In the genomic region with DNA sequence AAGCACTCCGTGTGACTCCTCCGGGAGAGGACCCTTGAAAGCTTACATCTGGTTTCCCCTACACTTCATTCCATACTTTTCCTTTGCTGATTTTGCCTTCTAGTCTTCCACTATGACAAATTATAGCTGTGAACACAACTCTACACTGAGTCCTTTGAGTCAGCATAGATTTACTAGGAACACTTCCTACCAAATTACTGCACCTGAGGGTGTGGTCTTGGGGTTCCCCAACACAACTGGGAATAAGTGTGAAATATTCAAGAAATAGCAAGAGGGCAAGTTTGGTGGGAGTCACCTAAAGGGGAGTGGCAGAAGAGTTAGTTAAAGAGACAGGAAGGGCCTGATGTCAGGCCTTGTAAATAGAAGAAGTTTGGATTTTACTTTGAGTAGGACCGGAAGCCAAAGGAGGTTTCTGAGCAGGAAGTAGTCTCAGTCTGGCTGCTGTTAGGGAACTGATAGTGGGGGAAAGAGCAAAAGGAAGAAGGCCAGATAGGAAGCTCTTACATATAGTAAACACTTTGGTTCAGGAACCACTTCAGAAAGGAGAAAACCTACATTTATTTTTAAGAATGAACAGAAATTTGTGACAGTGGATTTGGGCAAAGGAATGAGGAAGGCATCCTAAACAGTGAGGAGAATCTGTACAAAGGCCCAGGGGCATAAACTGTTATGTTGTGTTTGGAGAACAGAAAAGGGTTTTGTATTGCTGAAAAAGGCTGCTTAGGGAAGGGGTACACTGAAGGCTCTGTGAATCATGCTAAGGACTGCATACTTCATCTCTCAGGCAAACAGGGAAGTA, we compare ENCODE assay signal across 9 cellular contexts. TPM values are rescaled to one million over a fixed set of nuclear protein-coding genes. Genes with fewer than 3 reads are reported as not detected.
DNase-seq lines count a peak whose midpoint lies in the region; ATAC-seq, FAIRE-seq and TF ChIP-seq lines count a peak whose summit lies in the region.
"Had no signal": no experiment of that assay in that cellular context is flagged by ENCODE, and none has a peak within 500 bp of the region (broad histone marks: within the 10 kb centered on the region; RNA-seq: fewer than 3 reads in every experiment).

No MANE protein-coding gene starts in this region.

- POLR2A ChIA-PET in activated B cell treated with CpG ODN at 0.5 μM for 24 hours (lab: Charles Lee), result no interaction called here

- H3K9me3 Mint-ChIP-seq in activated B cell treated with CpG ODN at 0.5 μM for 24 hours, result no peaks in the 10 kb centered on the region

- peaks cover 86% of the 10 kb centered on the region for H3K36me3 Mint-ChIP-seq in activated B cell treated with CpG ODN at 0.5 μM for 24 hours (ENCODE audit: low read depth)

- WGBS in thymus, result 67% methylated on average over 3 of the region's 3 CpGs

- CTCF ChIA-PET in activated B cell treated with CpG ODN at 0.5 μM for 24 hours (lab: Charles Lee), result no interaction called here

- H3K9me3 ChIP-seq in thymus (ENCODE audit: control insufficient read depth), result no peaks in the 10 kb centered on the region
- no peaks in the 10 kb centered on the region for H3K9me3 ChIP-seq in effector memory CD4-positive, alpha-beta T cell (ENCODE audit: control insufficient read depth, low read length)

- H3K27me3 Mint-ChIP-seq in activated B cell treated with CpG ODN at 0.5 μM for 24 hours, result no peaks in the 10 kb centered on the region

- ATAC-seq in HG03095 (IDR thresholded peaks at IDR 0.05; ENCODE audit: unreplicated experiment), result peak; percentile 86
- ATAC-seq in activated B cell treated with CpG ODN at 0.5 μM for 24 hours (ENCODE audit: low read depth), result peak; percentile 42
- ATAC-seq: Panc1 had no signal

- peaks cover 14% of the 10 kb centered on the region for H3K4me1 Mint-ChIP-seq in activated B cell treated with CpG ODN at 0.5 μM for 24 hours

- H3K4me3 ChIP-seq in thymus (ENCODE audit: low read length), result no peak overlapping the region
- no peak overlapping the region for H3K4me3 ChIP-seq in effector memory CD4-positive, alpha-beta T cell (ENCODE audit: insufficient read depth, low read depth, low read length, poor library complexity, severe bottlenecking)

- H3K4me3 Mint-ChIP-seq in activated B cell treated with CpG ODN at 0.5 μM for 24 hours, result peak overlapping the region; percentile 6

- FAIRE-seq in GM19239 (lab: Jason Lieb, UNC), result peak; percentile 71

- H3K27ac Mint-ChIP-seq in activated B cell treated with CpG ODN at 0.5 μM for 24 hours, result peak overlapping the region; percentile 80

- intact Hi-C loops in activated B cell treated with CpG ODN at 0.5 μM for 24 hours (cut with micrococcal nuclease) (no loop called here), posterior cingulate gyrus (cut with DNase I) (no loop called here)

- peak overlapping the region; percentile 74 for H3K27ac ChIP-seq in thymus (ENCODE audit: low read depth)
- H3K27ac ChIP-seq in effector memory CD4-positive, alpha-beta T cell (ENCODE audit: insufficient read depth, low read length, poor library complexity, severe bottlenecking), result no peak overlapping the region

- H3K4me1 ChIP-seq in thymus (ENCODE audit: control insufficient read depth, insufficient read depth, low read length), result peaks cover 9% of the 10 kb centered on the region
- H3K4me1 ChIP-seq in effector memory CD4-positive, alpha-beta T cell (ENCODE audit: control insufficient read depth, insufficient read depth, low read length, poor library complexity, severe bottlenecking), result peaks cover 11% of the 10 kb centered on the region

- peaks cover 31% of the 10 kb centered on the region for H3K36me3 ChIP-seq in thymus (ENCODE audit: control insufficient read depth, insufficient read depth)
- H3K36me3 ChIP-seq in effector memory CD4-positive, alpha-beta T cell (ENCODE audit: control insufficient read depth, insufficient read depth, low read length), result peaks cover 31% of the 10 kb centered on the region

- TF ChIP-seq CTCF in activated B cell treated with CpG ODN at 0.5 μM for 24 hours (IDR thresholded peaks at IDR 0.05), result no peak

- no peaks in the 10 kb centered on the region for H3K27me3 ChIP-seq in thymus (ENCODE audit: control insufficient read depth, insufficient read depth)
- H3K27me3 ChIP-seq in effector memory CD4-positive, alpha-beta T cell (replicated peaks; ENCODE audit: control insufficient read depth, insufficient read depth, low read length, poor library complexity, severe bottlenecking), result no peaks in the 10 kb centered on the region

- DNase-seq in GM19239 (ENCODE audit: insufficient read length, low spot score), result no peak
- DNase-seq in activated B cell treated with CpG ODN at 0.5 μM for 24 hours, result no peak
- DNase-seq in iris pigment epithelial cell (ENCODE audit: low read depth), result peak; percentile 33
- no peak for DNase-seq in effector memory CD4-positive, alpha-beta T cell
- DNase-seq in posterior cingulate gyrus, result no peak
- no peak for DNase-seq in HPDE6-E6E7 (ENCODE audit: extremely low spot score)

RNA-seq across cellular contexts. Expression of gene SEL1L, which starts 14.3 kb away (rescaled TPM):
- 52.9 and 55.4 TPM in 2 replicates for total RNA-seq in activated B cell treated with CpG ODN at 0.5 μM for 24 hours
- polyA plus RNA-seq in thymus, result 17.0 TPM
